In the genomic region with DNA sequence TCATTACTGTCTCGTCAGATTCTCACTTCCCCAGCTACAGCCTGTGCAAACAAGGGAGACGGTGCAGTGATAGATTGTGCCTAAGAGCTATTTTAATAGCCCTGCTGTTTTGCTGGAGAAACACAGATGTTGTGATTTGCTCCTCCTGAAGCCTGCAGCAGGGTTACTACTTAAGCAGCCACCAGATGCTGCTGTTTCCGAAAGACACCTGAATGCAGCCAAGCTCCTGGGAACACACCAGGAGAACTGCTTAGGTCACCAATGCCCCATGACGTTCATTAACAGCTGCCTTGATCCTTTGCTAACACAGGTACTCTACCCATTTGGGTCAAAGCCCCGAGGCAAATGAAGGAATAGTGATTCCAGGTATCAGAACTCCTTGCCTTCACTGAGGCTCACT, we compare ENCODE assay signal across 21 cellular contexts.
A peak's percentile ranks its signal among the peaks of the same experiment; 100 is the strongest.
DNase-seq lines count a peak whose midpoint lies in the region; ATAC-seq, FAIRE-seq and TF ChIP-seq lines count a peak whose summit lies in the region.
"Had no signal": no experiment of that assay in that cellular context is flagged by ENCODE, and none has a peak within 500 bp of the region (broad histone marks: within the 10 kb centered on the region; RNA-seq: fewer than 3 reads in every experiment).

No MANE protein-coding gene starts in this region.

- H4K91ac ChIP-seq in H9 (ENCODE audit: insufficient read length, low read depth, low read length) = no peak overlapping the region

- no peak overlapping the region for H3K14ac ChIP-seq in H9 (ENCODE audit: insufficient read depth, low read length)

- no CpG with 5 or more reads among the region's 5 CpGs for WGBS in H9 (ENCODE audit: extremely low coverage, insufficient read length, low lambda C conversion rate)

- CTCF ChIA-PET in WTC11 (lab: Charles Lee) = interaction anchor here (0.8 to 1.1 kb wide), 2 partner anchors 412 to 485 kb away, joined by 3 read pairs; a partner anchor contains a TSS

- H3T11ph ChIP-seq in H9 (ENCODE audit: low read length) = no peak overlapping the region

- H2AK5ac ChIP-seq in H9 (ENCODE audit: insufficient read length, low read length) = no peak overlapping the region

- H2BK12ac ChIP-seq in H9 (ENCODE audit: insufficient read length, low read depth, low read length) = no peak overlapping the region

- DNase-seq in DMS153 treated with DMSO at 0.1 percent for 48 hours (lab: John Stamatoyannopoulos, UW; ENCODE audit: unreplicated experiment) (peak; percentile 8), H9 (peak; percentile 41), WTC11 (ENCODE audit: low spot score) (no peak), iPS-NIHi7 (ENCODE audit: extremely low spot score) (peak; percentile 35), GM12892 (ENCODE audit: insufficient read length) (no peak), substantia nigra (lab: John Stamatoyannopoulos, UW) (no peak)
- no peak for DNase-seq in naive thymus-derived CD8-positive, alpha-beta T cell
- DNase-seq: activated effector memory CD4-positive, alpha-beta T cell treated with anti-CD3 and anti-CD28 coated beads, Interleukin-2, amount 50 U/mL, for 16 hours; AML-193; COR-L47; effector CD8-positive, alpha-beta T cell; GOT3; Kasumi-1; lower lobe of right lung; NCI-H1092 treated with DMSO at 0.1 percent for 48 hours; NCI-H345; right lobe of liver; thyroid gland had no signal

- H2AFZ ChIP-seq in H9 (ENCODE audit: low read length) = no peak overlapping the region

- no peaks in the 10 kb centered on the region; the same call in 1 of the 2 replicates for H3K27me3 ChIP-seq in H9 (ENCODE audit: insufficient read depth, low read length)
- H3K27me3 ChIP-seq: right lobe of liver, thyroid gland had no signal

- no peak overlapping the region for H3K18ac ChIP-seq in H9 (ENCODE audit: insufficient read length, low read depth, low read length)

- TF ChIP-seq CTCF in H9 (conservative IDR thresholded peaks at IDR 0.05) (peak; percentile 43; the same call in 2 of the 3 replicates), WTC11 (IDR thresholded peaks at IDR 0.05) (no peak)

- H3K23me2 ChIP-seq in H9 (ENCODE audit: insufficient read length, low read depth, low read length, poor library complexity, severe bottlenecking) = peaks cover 2% of the 10 kb centered on the region

- H3K27me3 Mint-ChIP-seq in H9 (ENCODE audit: low read depth) = no peaks in the 10 kb centered on the region
- H3K27me3 Mint-ChIP-seq in WTC11 (ENCODE audit: low read depth) = 0 out of 2 replicates have a peak, but pooled peaks cover under 1% of the 10 kb centered on the region
- peaks cover 8 to 20% (median 10%) of the 10 kb centered on the region in 5 donors for H3K27me3 Mint-ChIP-seq in naive thymus-derived CD8-positive, alpha-beta T cell

- H3K27ac ChIP-seq in H9 (ENCODE audit: insufficient read length, low read depth, low read length) (no peak overlapping the region), substantia nigra (ENCODE audit: low read depth, low read length, poor library complexity, severe bottlenecking) (no peak overlapping the region)
- H3K27ac ChIP-seq: lower lobe of right lung, right lobe of liver, RWPE1, thyroid gland had no signal

- H3K36me3 Mint-ChIP-seq in H9 (ENCODE audit: insufficient read depth in 1 of 3, low read depth in 3 of 3) (peaks cover 3 to 8% (median 6%) of the 10 kb centered on the region in 3 experiments), WTC11 (peaks cover 10% of the 10 kb centered on the region)
- H3K36me3 Mint-ChIP-seq in naive thymus-derived CD8-positive, alpha-beta T cell = peaks cover 0 to 8% (median 0%) of the 10 kb centered on the region in 3 donors
- H3K36me3 Mint-ChIP-seq: stimulated activated effector memory CD8-positive, alpha-beta T cell treated with anti-CD3 and anti-CD28 coated beads, Interleukin-12 subunit alpha, Interleukin-12 subunit beta, amount 100 ng/mL, for 72 hours had no signal

- no peak overlapping the region for H4K5ac ChIP-seq in H9 (ENCODE audit: insufficient read length, low read depth, low read length)

- H3K9me3 Mint-ChIP-seq in H9 (peaks cover 7 to 10% of the 10 kb centered on the region in 2 experiments), WTC11 (peaks cover 10% of the 10 kb centered on the region)
- peaks cover 0 to 8% (median 5%) of the 10 kb centered on the region in 9 donors for H3K9me3 Mint-ChIP-seq in naive thymus-derived CD8-positive, alpha-beta T cell
- H3K9me3 Mint-ChIP-seq: stimulated activated effector memory CD8-positive, alpha-beta T cell treated with anti-CD3 and anti-CD28 coated beads, Interleukin-12 subunit alpha, Interleukin-12 subunit beta, amount 100 ng/mL, for 72 hours had no signal

- H3K79me2 ChIP-seq in H9 (ENCODE audit: insufficient read depth, low read length) = no peaks in the 10 kb centered on the region

- FAIRE-seq in GM12892 (lab: Jason Lieb, UNC) = no peak
- FAIRE-seq: G401.6 had no signal

- no peak for TF ChIP-seq POLR2A in GM12892 (IDR thresholded peaks at IDR 0.05; ENCODE audit: low read depth, low read length)

- no peak overlapping the region for H3K4me3 Mint-ChIP-seq in H9
- H3K4me3 Mint-ChIP-seq in WTC11 = no peak overlapping the region
- H3K4me3 Mint-ChIP-seq in naive thymus-derived CD8-positive, alpha-beta T cell = no peak overlapping the region
- H3K4me3 Mint-ChIP-seq: stimulated activated effector memory CD8-positive, alpha-beta T cell treated with anti-CD3 and anti-CD28 coated beads, Interleukin-12 subunit alpha, Interleukin-12 subunit beta, amount 100 ng/mL, for 72 hours had no signal

- H2BK120ac ChIP-seq in H9 (ENCODE audit: low read depth, low read length, poor library complexity, severe bottlenecking) = no peak overlapping the region

- H3K4ac ChIP-seq in H9 (ENCODE audit: low read depth, low read length) = no peak overlapping the region

- H3K4me1 Mint-ChIP-seq in H9 (peaks cover 17 to 22% of the 10 kb centered on the region in 2 experiments), WTC11 (peaks cover 17% of the 10 kb centered on the region)
- no peaks in the 10 kb centered on the region for H3K4me1 Mint-ChIP-seq in naive thymus-derived CD8-positive, alpha-beta T cell
- H3K4me1 Mint-ChIP-seq: stimulated activated effector memory CD8-positive, alpha-beta T cell treated with anti-CD3 and anti-CD28 coated beads, Interleukin-12 subunit alpha, Interleukin-12 subunit beta, amount 100 ng/mL, for 72 hours had no signal

- H3K4me2 ChIP-seq in H9 (ENCODE audit: insufficient read depth, insufficient read length, low read length) = no peak overlapping the region

- peaks cover 10% of the 10 kb centered on the region for H3K9me3 ChIP-seq in H9 (ENCODE audit: control insufficient read depth, low read depth, low read length)
- H3K9me3 ChIP-seq: right lobe of liver, thyroid gland had no signal

- no peak overlapping the region for H2BK5ac ChIP-seq in H9 (ENCODE audit: insufficient read length, low read length)

- no peaks in the 10 kb centered on the region for H4K20me1 ChIP-seq in H9 (ENCODE audit: control insufficient read depth, insufficient read depth, insufficient read length)

- H2BK20ac ChIP-seq in H9 (ENCODE audit: low read depth, low read length, poor library complexity, severe bottlenecking) = no peak overlapping the region

- POLR2A ChIA-PET in WTC11 (lab: Charles Lee) = no interaction called here
- POLR2A ChIA-PET in naive thymus-derived CD8-positive, alpha-beta T cell (lab: Charles Lee) = no interaction called here

- no peaks in the 10 kb centered on the region for H3K79me1 ChIP-seq in H9 (ENCODE audit: insufficient read depth, low read depth, low read length, poor library complexity, severe bottlenecking)

- 0 out of 7 replicates have a peak overlapping the region, but pooled peaks of 1 of the 3 experiments have one; percentile 24 for H3K27ac Mint-ChIP-seq in H9
- no peak overlapping the region for H3K27ac Mint-ChIP-seq in WTC11
- no peak overlapping the region for H3K27ac Mint-ChIP-seq in naive thymus-derived CD8-positive, alpha-beta T cell
- H3K27ac Mint-ChIP-seq: stimulated activated effector memory CD8-positive, alpha-beta T cell treated with anti-CD3 and anti-CD28 coated beads, Interleukin-12 subunit alpha, Interleukin-12 subunit beta, amount 100 ng/mL, for 72 hours had no signal

- H3K56ac ChIP-seq in H9 (ENCODE audit: insufficient read length, low read depth, low read length) = no peak overlapping the region

- no peak overlapping the region for H2BK15ac ChIP-seq in H9 (ENCODE audit: low read depth, low read length)

- H3K23ac ChIP-seq in H9 (ENCODE audit: insufficient read length, low read depth, low read length) = no peak overlapping the region

- no peak overlapping the region for H4K8ac ChIP-seq in H9 (replicated peaks; ENCODE audit: insufficient read length, low read depth, low read length)

- peak; percentile 70 for ATAC-seq in WTC11
- no peak for ATAC-seq in naive thymus-derived CD8-positive, alpha-beta T cell
- ATAC-seq: lower lobe of right lung; right lobe of liver; stimulated activated effector memory CD8-positive, alpha-beta T cell treated with anti-CD3 and anti-CD28 coated beads, Interleukin-12 subunit alpha, Interleukin-12 subunit beta, amount 100 ng/mL, for 72 hours had no signal

- H3K9ac ChIP-seq in H9 (ENCODE audit: extremely low read depth, insufficient read length, low read length) = no peak overlapping the region

- H3K4me1 ChIP-seq in H9 (ENCODE audit: insufficient read depth, low read length) = peaks cover 7% of the 10 kb centered on the region
- H3K4me1 ChIP-seq: lower lobe of right lung, right lobe of liver, thyroid gland had no signal

TF ChIP-seq in WTC11, 78 proteins besides CTCF, POLR2A, EP300 and RAD21 (continues in another document):
- no peak for TF ChIP-seq NR2C2 (CRISPR knock-in tag; IDR thresholded peaks at IDR 0.05)
- TF ChIP-seq, protein P1, sequence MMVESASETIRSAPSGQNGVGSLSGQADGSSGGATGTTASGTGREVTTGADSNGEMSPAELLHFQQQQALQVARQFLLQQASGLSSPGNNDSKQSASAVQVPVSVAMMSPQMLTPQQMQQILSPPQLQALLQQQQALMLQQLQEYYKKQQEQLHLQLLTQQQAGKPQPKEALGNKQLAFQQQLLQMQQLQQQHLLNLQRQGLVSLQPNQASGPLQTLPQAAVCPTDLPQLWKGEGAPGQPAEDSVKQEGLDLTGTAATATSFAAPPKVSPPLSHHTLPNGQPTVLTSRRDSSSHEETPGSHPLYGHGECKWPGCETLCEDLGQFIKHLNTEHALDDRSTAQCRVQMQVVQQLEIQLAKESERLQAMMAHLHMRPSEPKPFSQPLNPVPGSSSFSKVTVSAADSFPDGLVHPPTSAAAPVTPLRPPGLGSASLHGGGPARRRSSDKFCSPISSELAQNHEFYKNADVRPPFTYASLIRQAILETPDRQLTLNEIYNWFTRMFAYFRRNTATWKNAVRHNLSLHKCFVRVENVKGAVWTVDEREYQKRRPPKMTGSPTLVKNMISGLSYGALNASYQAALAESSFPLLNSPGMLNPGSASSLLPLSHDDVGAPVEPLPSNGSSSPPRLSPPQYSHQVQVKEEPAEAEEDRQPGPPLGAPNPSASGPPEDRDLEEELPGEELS (CRISPR knock-in tag; IDR thresholded peaks at IDR 0.05) = no peak
- no peak for TF ChIP-seq ZNF317 (CRISPR knock-in tag; IDR thresholded peaks at IDR 0.05; ENCODE audit: borderline replicate concordance, low read depth)

Comparison
In these comparisons a context has a peak if more than half of its experiments do, and no peak if none do; other contexts are left out.
1. DNase-seq: peak in DMS153 treated with DMSO at 0.1 percent for 48 hours (single experiment), H9 (single experiment) and iPS-NIHi7 (single experiment); none in WTC11 (single experiment), GM12892 (single experiment), naive thymus-derived CD8-positive, alpha-beta T cell (0 of 10) and substantia nigra (0 of 49).